ENCODE assay signal across 15 cellular contexts in genomic region chr3:123401836-123402530, GRCh38. TPM values are rescaled to one million over a fixed set of nuclear protein-coding genes. Genes with fewer than 3 reads are reported as not detected.
"Had no signal": no experiment of that assay in that cellular context is flagged by ENCODE, and none has a peak within 500 bp of the region (broad histone marks: within the 10 kb centered on the region; RNA-seq: fewer than 3 reads in every experiment).

No MANE protein-coding gene starts in this region.

- H3K4me3 ChIP-seq: hepatocyte, lung, upper lobe of right lung had no signal

- H3K27me3 ChIP-seq: hepatocyte, upper lobe of right lung had no signal

- DNase-seq: activated CD4-positive, alpha-beta T cell treated with anti-CD3 and anti-CD28 coated beads, Interleukin-2, amount 50 U/mL, for 4 hours; activated CD4-positive, CD25-positive, alpha-beta regulatory T cell; activated effector memory CD4-positive, alpha-beta T cell treated with anti-CD3 and anti-CD28 coated beads, Interleukin-2, amount 50 U/mL, for 16 hours; activated T-cell treated with anti-CD3 and anti-CD28 coated beads, Interleukin-2, amount 50 U/mL, for 24 hours; amniotic stem cell; kidney glomerular epithelial cell; midbrain; nucleus accumbens; stimulated activated CD4-positive, alpha-beta T cell treated with anti-CD3 and anti-CD28 coated beads, Interleukin-4, amount 100 ng/mL, for 4 hours; T-helper 2 cell; upper lobe of right lung had no signal

- ATAC-seq: activated naive CD4-positive, alpha-beta T cell treated with anti-CD3 and anti-CD28 coated beads, Interleukin-2, amount 50 U/mL, for 72 hours; natural killer cell treated with Interleukin-12 subunit alpha and Interleukin-12 subunit beta and Interleukin-15 and Interleukin-18, amount 100 ng/mL, for 72 hours; upper lobe of right lung had no signal

- H3K9me3 ChIP-seq: upper lobe of right lung had no signal

- H3K27ac ChIP-seq: hepatocyte, upper lobe of right lung had no signal

- H3K4me1 ChIP-seq: upper lobe of right lung had no signal

- H3K36me3 ChIP-seq: upper lobe of right lung had no signal

RNA-seq across cellular contexts. Expression of gene ADCY5, which starts 46.9 kb away (rescaled TPM):
- total RNA-seq: activated naive CD4-positive, alpha-beta T cell treated with anti-CD3 and anti-CD28 coated beads, Interleukin-2, amount 50 U/mL, for 72 hours; natural killer cell treated with Interleukin-12 subunit alpha and Interleukin-12 subunit beta and Interleukin-15 and Interleukin-18, amount 100 ng/mL, for 72 hours had no signal
